In genomic region chr2:16332681-16333519, GRCh38 we compare ENCODE assay signal across 28 cellular contexts.
A peak's percentile ranks its signal among the peaks of the same experiment; 100 is the strongest.
DNase-seq lines count a peak whose midpoint lies in the region; ATAC-seq, FAIRE-seq and TF ChIP-seq lines count a peak whose summit lies in the region.
"Had no signal": no experiment of that assay in that cellular context is flagged by ENCODE, and none has a peak within 500 bp of the region (broad histone marks: within the 10 kb centered on the region; RNA-seq: fewer than 3 reads in every experiment).

No MANE protein-coding gene starts in this region.

- peaks cover 48% of the 10 kb centered on the region for H3K4me1 ChIP-seq in BE2C
- H3K4me1 ChIP-seq in HepG2 (ENCODE audit: insufficient read depth, low read length), result peaks cover 20% of the 10 kb centered on the region

- H3K27me3 ChIP-seq in BE2C, result no peaks in the 10 kb centered on the region
- H3K27me3 ChIP-seq in WERI-Rb-1 (ENCODE audit: insufficient read depth, low read depth, severe bottlenecking), result no peaks in the 10 kb centered on the region
- H3K27me3 ChIP-seq in HepG2 (ENCODE audit: control insufficient read depth in 1 of 2, insufficient read depth in 2 of 2, low read length in 2 of 2), result no peaks in the 10 kb centered on the region; a peak in 2 of 5 replicates
- H3K27me3 ChIP-seq: MG63, SJCRH30 had no signal

- DNase-seq in BE2C (peak; percentile 97), WERI-Rb-1 (no peak), HepG2 (ENCODE audit: low spot score) (no peak), omental fat pad (ENCODE audit: low spot score) (no peak), T-helper 1 cell (no peak), DMS 273 treated with DMSO at 0.1 percent for 48 hours (lab: John Stamatoyannopoulos, UW) (no peak), NCI-H526 (lab: John Stamatoyannopoulos, UW) (no peak)
- DNase-seq in activated T-cell treated with anti-CD3 and anti-CD28 coated beads, Interleukin-2, amount 50 U/mL, for 48 hours, result no peak
- DNase-seq: AML-193; C1 segment of cervical spinal cord; CD4-positive, alpha-beta memory T cell; COR-L47; DMS79; EL; GDM1; GM23248; H9; HFFc6; KBM-7; MG63; NCI-H2029; NCI-H2227 treated with DMSO at 0.1 percent for 48 hours; SJCRH30 had no signal

- no peak for TF ChIP-seq POLR2A in HepG2 (IDR thresholded peaks at IDR 0.05; ENCODE audit: insufficient read depth in 1 of 2, low read depth in 2 of 2, low read length in 2 of 2)

- H3K9ac ChIP-seq in HepG2 (ENCODE audit: insufficient read depth, low read depth, low read length), result no peak overlapping the region
- H3K9ac ChIP-seq: GM23248 had no signal

- TF ChIP-seq RAD21 in HepG2 (CRISPR knock-in tag; IDR thresholded peaks at IDR 0.05), result no peak

- CTCF ChIA-PET in HepG2 (lab: Yijun Ruan, JAX; ENCODE audit: low intra/inter-chr PET ratio, low total read pairs), result no interaction called here

- no peak overlapping the region for H3K4me2 ChIP-seq in HepG2 (ENCODE audit: low read depth, low read length)

- in situ Hi-C loops in HepG2 (cut with HindIII; ENCODE audit: extremely low pct_ligation_motif_present, low pct_unique_long_range_greater_than_20kb), result no loop called here

- H3K27ac ChIP-seq in WERI-Rb-1 (peak overlapping the region; percentile 58), HepG2 (ENCODE audit: extremely low read length, insufficient read depth, low read length) (no peak overlapping the region)
- H3K27ac ChIP-seq: GM23248, SJCRH30 had no signal

- H3K9me3 ChIP-seq in BE2C (peaks cover 4% of the 10 kb centered on the region), WERI-Rb-1 (ENCODE audit: severe bottlenecking) (no peaks in the 10 kb centered on the region), HepG2 (ENCODE audit: low read length) (no peaks in the 10 kb centered on the region)
- H3K9me3 ChIP-seq: MG63, SJCRH30 had no signal

- WGBS in HepG2 (ENCODE audit: low lambda C conversion rate), result 46% methylated on average over 8 of the region's 8 CpGs

- POLR2A ChIA-PET in HepG2 (lab: Yijun Ruan, JAX), result no interaction called here

- TF ChIP-seq CTCF in BE2C (IDR thresholded peaks at IDR 0.05; ENCODE audit: low read depth, low read length) (no peak), WERI-Rb-1 (IDR thresholded peaks at IDR 0.05; ENCODE audit: low read depth, low read length) (no peak), HepG2 (CRISPR knock-in tag; IDR thresholded peaks at IDR 0.05) (no peak), omental fat pad (IDR thresholded peaks at IDR 0.05) (no peak)

- H3K4me3 ChIP-seq in BE2C (ENCODE audit: low read depth, low read length) (no peak overlapping the region), WERI-Rb-1 (ENCODE audit: low read depth, low read length) (no peak overlapping the region), HepG2 (replicated peaks in 1 of 3; ENCODE audit: insufficient read depth in 1 of 3, low read depth in 2 of 3, low read length in 3 of 3) (no peak overlapping the region)
- H3K4me3 ChIP-seq: GM12878, GM23248, MG63, SJCRH30 had no signal

- BruUV-seq in HepG2 (replicated peaks; lab: Mats Ljungman, UMichigan), result no TSS peak

- TF ChIP-seq EP300 in HepG2 (IDR thresholded peaks at IDR 0.05; ENCODE audit: low read depth in 2 of 2, low read length in 2 of 2) (no peak), HepG2 (CRISPR knock-in tag; IDR thresholded peaks at IDR 0.05; ENCODE audit: borderline replicate concordance) (no peak)

- no peak overlapping the region for H2AFZ ChIP-seq in HepG2 (ENCODE audit: low read length)
- H2AFZ ChIP-seq: GM23248 had no signal

- FAIRE-seq in HepG2 (lab: Jason Lieb, UNC), result no peak
- FAIRE-seq: A204.1, GM12878, HTR-8/SVneo, RCC 7860 had no signal

- ATAC-seq in HepG2, result no peak
- ATAC-seq in omental fat pad (ENCODE audit: low FRiP score), result peak; percentile 25
- ATAC-seq: GM12878, SK-N-SH treated with all-trans-retinoic acid at 6 μM for 48 hours had no signal

- intact Hi-C loops in HepG2 (cut with micrococcal nuclease; ENCODE audit: unreplicated experiment), result no loop called here

- H3K36me3 ChIP-seq in BE2C (no peaks in the 10 kb centered on the region), WERI-Rb-1 (no peaks in the 10 kb centered on the region), HepG2 (replicated peaks in 1 of 2; ENCODE audit: control insufficient read depth in 1 of 2, insufficient read depth in 2 of 2, low read length in 2 of 2) (no peaks in the 10 kb centered on the region)
- H3K36me3 ChIP-seq: MG63, SJCRH30 had no signal

- no peaks in the 10 kb centered on the region for H4K20me1 ChIP-seq in HepG2 (ENCODE audit: insufficient read depth, low read length)

- H3K79me2 ChIP-seq in HepG2 (ENCODE audit: insufficient read depth, low read length), result no peaks in the 10 kb centered on the region

TF ChIP-seq in HepG2, 621 proteins besides CTCF, POLR2A, EP300 and RAD21:
- TF ChIP-seq ZBTB42 (CRISPR knock-in tag; IDR thresholded peaks at IDR 0.05) (no peak), CEBPB (IDR thresholded peaks at IDR 0.05; ENCODE audit: borderline replicate concordance, low read depth, low read length) (peak; percentile 43; the same call in 1 of the 2 replicates)
